11 cellular contexts compared by ENCODE assay signal in genomic region chr17:73586921-73587680, GRCh38. TPM values are rescaled to one million over a fixed set of nuclear protein-coding genes. Genes with fewer than 3 reads are reported as not detected.
A peak's percentile ranks its signal among the peaks of the same experiment; 100 is the strongest.
DNase-seq lines count a peak whose midpoint lies in the region; ATAC-seq lines count a peak whose summit lies in the region.
"Had no signal": no experiment of that assay in that cellular context is flagged by ENCODE, and none has a peak within 500 bp of the region (broad histone marks: within the 10 kb centered on the region; RNA-seq: fewer than 3 reads in every experiment).

No MANE protein-coding gene starts in this region.

- no peak for ATAC-seq in T-helper 17 cell
- ATAC-seq: upper lobe of right lung had no signal

- no peaks in the 10 kb centered on the region for H3K9me3 ChIP-seq in T-helper 17 cell (ENCODE audit: control insufficient read depth, low read length, poor library complexity, severe bottlenecking)
- H3K9me3 ChIP-seq: upper lobe of right lung had no signal

- H3K4me1 Mint-ChIP-seq in IgD-negative memory B cell (peaks cover 58 to 65% (median 62%) of the 10 kb centered on the region in 3 donors), T-helper 17 cell (peaks cover 32% of the 10 kb centered on the region)

- in situ Hi-C loops in Caki2 (cut with HindIII; ENCODE audit: low pct_unique_long_range_greater_than_20kb, low sequenced_read_pairs): no loop called here

- H3K4me3 Mint-ChIP-seq in IgD-negative memory B cell (peak overlapping the region in 2 of 4 donors; percentile 83 to 91), T-helper 17 cell (no peak overlapping the region)

- H3K27me3 Mint-ChIP-seq in IgD-negative memory B cell: no peaks in the 10 kb centered on the region
- peaks cover 4% of the 10 kb centered on the region for H3K27me3 Mint-ChIP-seq in T-helper 17 cell

- H3K9me3 Mint-ChIP-seq in IgD-negative memory B cell: no peaks in the 10 kb centered on the region

- H3K27ac Mint-ChIP-seq in IgD-negative memory B cell (peak overlapping the region; percentile 18 to 88 (median 88)), T-helper 17 cell (peak overlapping the region; percentile 19)

- H3K36me3 Mint-ChIP-seq in IgD-negative memory B cell: peaks cover 2% of the 10 kb centered on the region
- H3K36me3 Mint-ChIP-seq in T-helper 17 cell (ENCODE audit: low read depth): no peaks in the 10 kb centered on the region

- DNase-seq in Caki2 (ENCODE audit: low read depth): peak; percentile 77
- DNase-seq in T-helper 17 cell: no peak
- DNase-seq in myocyte (ENCODE audit: low read depth): peak; percentile 1
- no peak for DNase-seq in T1000 (lab: John Stamatoyannopoulos, UW)
- DNase-seq in stimulated activated CD4-positive, alpha-beta T cell treated with anti-CD3 and anti-CD28 coated beads, Interleukin-2, amount 100 ng/mL, for 24 hours: no peak
- DNase-seq in mucosa of gallbladder (ENCODE audit: low spot score): no peak
- DNase-seq in mesenteric fat pad (ENCODE audit: low spot score): no peak
- DNase-seq: NCI-H1105, SW 1271, upper lobe of right lung had no signal

RNA-seq across cellular contexts. Expression of gene SDK2, which starts 57.1 kb away (rescaled TPM):
- total RNA-seq in Caki2 (2014; rRNA removed; shearing (Covaris generic); ENCODE audit: low replicate concordance): 0.06 and 0.14 TPM in 2 replicates
- 3.3 TPM for polyA plus RNA-seq in IgD-negative memory B cell
- total RNA-seq in T-helper 17 cell: 1 to 10 TPM; 1.4 TPM
- not detected in 2 replicates for total RNA-seq in myocyte
- polyA plus RNA-seq in myocyte (2012): not detected
- total RNA-seq in mucosa of gallbladder: 12.9 TPM
- total RNA-seq in mesenteric fat pad: 0.84 TPM

Comparison
In these comparisons a context has a peak if more than half of its experiments do, and no peak if none do; other contexts are left out.
1. DNase-seq: peak in Caki2 (single experiment) and myocyte (single experiment); none in T-helper 17 cell (0 of 3), T1000 (single experiment), stimulated activated CD4-positive, alpha-beta T cell treated with anti-CD3 and anti-CD28 coated beads, Interleukin-2, amount 100 ng/mL, for 24 hours (0 of 2), mucosa of gallbladder (single experiment) and mesenteric fat pad (single experiment).